Comparison of ENCODE assay signal across 19 cellular contexts in genomic region chr6:139442188-139442625, GRCh38.
DNase-seq lines count a peak whose midpoint lies in the region; ATAC-seq, FAIRE-seq and TF ChIP-seq lines count a peak whose summit lies in the region.
"Had no signal": no experiment of that assay in that cellular context is flagged by ENCODE, and none has a peak within 500 bp of the region (broad histone marks: within the 10 kb centered on the region; RNA-seq: fewer than 3 reads in every experiment).

No MANE protein-coding gene starts in this region.

- H3K27me3 ChIP-seq in Panc1 (ENCODE audit: control insufficient read depth, insufficient read depth, low read length) (no peaks in the 10 kb centered on the region), H1 (replicated peaks in 1 of 4; ENCODE audit: control insufficient read depth in 3 of 4, extremely low read depth in 1 of 4, insufficient read depth in 3 of 4, low read length in 3 of 4) (no peaks in the 10 kb centered on the region), right lobe of liver (no peaks in the 10 kb centered on the region), HAP-1 (ENCODE audit: low read depth) (no peaks in the 10 kb centered on the region)
- H3K27me3 ChIP-seq: spleen, transverse colon had no signal

- H3K23ac ChIP-seq in H1 (ENCODE audit: insufficient read length): no peak overlapping the region

- H3K4me1 ChIP-seq in Panc1 (ENCODE audit: control insufficient read depth, insufficient read depth, low read length) (no peaks in the 10 kb centered on the region), H1 (replicated peaks in 1 of 4; ENCODE audit: control insufficient read depth in 3 of 4, insufficient read depth in 4 of 4, low read length in 3 of 4) (no peaks in the 10 kb centered on the region), right lobe of liver (no peaks in the 10 kb centered on the region), HAP-1 (peaks cover 7% of the 10 kb centered on the region)

- TF ChIP-seq POLR2A in H1 (IDR thresholded peaks at IDR 0.05; ENCODE audit: control extremely low read depth in 1 of 2, low read depth in 2 of 2, low read length in 2 of 2) (no peak), right lobe of liver (IDR thresholded peaks at IDR 0.05) (no peak)

- TF ChIP-seq RAD21 in H1 (IDR thresholded peaks at IDR 0.05 in 1 of 2, conservative IDR thresholded peaks at IDR 0.05 in 1 of 2; ENCODE audit: low read depth in 2 of 2, low read length in 2 of 2): no peak

- H3K79me1 ChIP-seq in H1 (ENCODE audit: low read depth, low read length): no peaks in the 10 kb centered on the region

- no peak overlapping the region for H3K4ac ChIP-seq in H1 (replicated peaks; ENCODE audit: insufficient read length, low read depth, low read length)

- no peak overlapping the region for H3K14ac ChIP-seq in H1 (ENCODE audit: insufficient read length)

- TF ChIP-seq CTCF in CD14-positive monocyte (IDR thresholded peaks at IDR 0.05) (no peak), Panc1 (IDR thresholded peaks at IDR 0.05) (no peak), H1 (IDR thresholded peaks at IDR 0.05; ENCODE audit: control extremely low read depth in 1 of 3, insufficient read depth in 1 of 3, low read depth in 1 of 3, low read length in 3 of 3) (no peak), right lobe of liver (IDR thresholded peaks at IDR 0.05) (no peak)

- no peaks in the 10 kb centered on the region for H3K9me3 ChIP-seq in Panc1 (ENCODE audit: control insufficient read depth, insufficient read depth, low read depth, low read length)
- no peaks in the 10 kb centered on the region for H3K9me3 ChIP-seq in H1 (ENCODE audit: insufficient read depth in 2 of 2, low read depth in 1 of 2, low read length in 1 of 2)
- no peaks in the 10 kb centered on the region for H3K9me3 ChIP-seq in right lobe of liver
- no peaks in the 10 kb centered on the region for H3K9me3 ChIP-seq in HAP-1
- H3K9me3 ChIP-seq: spleen, transverse colon had no signal

- no peak overlapping the region for H2AK5ac ChIP-seq in H1 (ENCODE audit: low read depth, low read length)

- H2BK20ac ChIP-seq in H1 (ENCODE audit: low read length): no peak overlapping the region

- POLR2A ChIA-PET in Panc1 (lab: Charles Lee) (interaction anchor here (0.6 kb wide), 1 partner anchor 68 kb away, joined by 4 read pairs; the partner anchor contains the start of gene CITED2), H1 (lab: Charles Lee; ENCODE audit: partially characterized antibody) (interaction anchor here (1.4 kb wide), 1 partner anchor 69 kb away, joined by 3 read pairs; no protein-coding TSS in a partner anchor)

- intact Hi-C loops in CD14-positive monocyte (cut with micrococcal nuclease) (no loop called here), Panc1 (cut with micrococcal nuclease; ENCODE audit: unreplicated experiment) (no loop called here), right lobe of liver (cut with DNase I) (no loop called here)

- no peak overlapping the region for H2BK120ac ChIP-seq in H1 (replicated peaks; ENCODE audit: low read depth, low read length)

- 0 out of 2 replicates have a peak overlapping the region, but pooled peaks have one; percentile 14 for H3K27ac ChIP-seq in Panc1 (ENCODE audit: low read length)
- no peak overlapping the region for H3K27ac ChIP-seq in H1 (ENCODE audit: low read depth, low read length)
- H3K27ac ChIP-seq in right lobe of liver: no peak overlapping the region
- H3K27ac ChIP-seq: spleen, transverse colon had no signal

- 91% methylated on average over 4 of the region's 4 CpGs; no CpG with 5 or more reads in 1 of the 2 experiments for WGBS in H1 (ENCODE audit: extremely low coverage in 1 of 2, insufficient coverage in 1 of 2, insufficient read length in 1 of 2, insufficient replicate concordance in 2 of 2, low coverage in 1 of 2, low lambda C conversion rate in 2 of 2, missing lambda C conversion rate in 1 of 2), 2 experiments
- WGBS in right lobe of liver (ENCODE audit: insufficient coverage, low coverage, low lambda C conversion rate, missing lambda C conversion rate): 14% methylated on average over 4 of the region's 4 CpGs

- CTCF ChIA-PET in Panc1 (lab: Charles Lee): no interaction called here
- CTCF ChIA-PET in H1 (lab: Charles Lee; ENCODE audit: partially characterized antibody): interaction anchor here (0.6 to 0.8 kb wide), 2 partner anchors 365 to 1806 kb away, joined by 5 read pairs; no protein-coding TSS in a partner anchor

- peaks cover 0 to 2% (median 0%) of the 10 kb centered on the region in 3 donors for H3K27me3 Mint-ChIP-seq in CD14-positive monocyte (ENCODE audit: low read depth in 3 of 3)

- ATAC-seq in Panc1 (no peak), right lobe of liver (no peak)
- ATAC-seq: PC-3 had no signal

- no peak overlapping the region for H3K56ac ChIP-seq in H1 (replicated peaks; ENCODE audit: insufficient read length, low read depth, low read length)

- TF ChIP-seq EP300 in H1 (IDR thresholded peaks at IDR 0.05; ENCODE audit: borderline replicate concordance in 1 of 2, low read depth in 2 of 2, low read length in 2 of 2): no peak

- H3K36me3 Mint-ChIP-seq in CD14-positive monocyte: no peaks in the 10 kb centered on the region

- peaks cover 0 to 1% (median 0%) of the 10 kb centered on the region in 7 donors for H3K9me3 Mint-ChIP-seq in CD14-positive monocyte
- H3K9me3 Mint-ChIP-seq: nephron progenitor cell had no signal

- 0 out of 2 replicates have a peak overlapping the region, but pooled peaks have one; percentile 60 for H2AFZ ChIP-seq in H1 (ENCODE audit: low read length)

- no peak overlapping the region for H4K8ac ChIP-seq in H1 (ENCODE audit: extremely low read depth, insufficient read depth, low read length)

- no peak for FAIRE-seq in H1 (lab: Jason Lieb, UNC)
- FAIRE-seq: endometrium, islet of Langerhans had no signal

- H3K4me2 ChIP-seq in H1 (ENCODE audit: insufficient read depth in 1 of 2, low read depth in 2 of 2, low read length in 2 of 2): no peak overlapping the region

- peak overlapping the region in 5 of 7 donors; percentile 46 to 91 (median 73) for H3K27ac Mint-ChIP-seq in CD14-positive monocyte
- H3K27ac Mint-ChIP-seq: nephron progenitor cell had no signal

- no peak overlapping the region for H2BK15ac ChIP-seq in H1 (ENCODE audit: low read length)

- no peak for DNase-seq in CD14-positive monocyte (ENCODE audit: low spot score)
- DNase-seq in GF-D8 (lab: John Stamatoyannopoulos, UW): peak; percentile 66
- DNase-seq in Panc1 (ENCODE audit: low read depth, low spot score): no peak
- no peak for DNase-seq in H1 (ENCODE audit: low read depth in 1 of 2, low spot score in 2 of 2)
- no peak for DNase-seq in middle frontal gyrus (ENCODE audit: extremely low spot score, low spot score)
- DNase-seq in right lobe of liver: no peak
- no peak for DNase-seq in HAP-1 (ENCODE audit: low spot score in 2 of 2)
- DNase-seq: activated CD8-positive, alpha-beta memory T cell treated with anti-CD3 and anti-CD28 coated beads for 24 hours; activated gamma-delta T cell treated with Interleukin-2 at 50 U/mL for 16 hours; DMS 273 treated with DMSO at 0.1 percent for 48 hours; NCI-H187; NCI-H524; nephron progenitor cell; PC-3; spleen; T1000; transverse colon had no signal

- peak overlapping the region; percentile 38 to 59 for H3K4me3 Mint-ChIP-seq in CD14-positive monocyte
- H3K4me3 Mint-ChIP-seq: nephron progenitor cell had no signal

- no peak overlapping the region for H3K4me3 ChIP-seq in Panc1 (ENCODE audit: low read depth in 2 of 2, low read length in 2 of 2)
- no peak overlapping the region for H3K4me3 ChIP-seq in H1 (ENCODE audit: extremely low read depth in 1 of 4, insufficient read depth in 2 of 4, low read depth in 3 of 4, low read length in 4 of 4)
- no peak overlapping the region for H3K4me3 ChIP-seq in right lobe of liver
- no peak overlapping the region for H3K4me3 ChIP-seq in HAP-1
- H3K4me3 ChIP-seq: spleen, transverse colon had no signal

- H3K4me1 Mint-ChIP-seq in CD14-positive monocyte: peaks cover 42% of the 10 kb centered on the region

- no peaks in the 10 kb centered on the region for H3K23me2 ChIP-seq in H1 (ENCODE audit: low read depth, low read length)

- no peak overlapping the region for H3K18ac ChIP-seq in H1 (ENCODE audit: extremely low read depth, low read length)

- no peak overlapping the region for H3K9ac ChIP-seq in H1 (replicated peaks in 1 of 4; ENCODE audit: extremely low read depth in 1 of 4, low read depth in 3 of 4, low read length in 3 of 4)

- no peak overlapping the region for H2BK12ac ChIP-seq in H1 (ENCODE audit: low read depth, low read length)

- no peak overlapping the region for H2BK5ac ChIP-seq in H1 (ENCODE audit: low read depth, low read length)

- no TSS peak for BruUV-seq in Panc1 (replicated peaks; lab: Mats Ljungman, UMichigan)

- in situ Hi-C loops in Panc1 (cut with HindIII; ENCODE audit: low pct_unique_long_range_greater_than_20kb, low sequenced_read_pairs) (no loop called here), HAP-1 (cut with MboI; ENCODE audit: low sequenced_read_pairs) (no loop called here)

- H4K20me1 ChIP-seq in H1 (replicated peaks in 1 of 2; ENCODE audit: control insufficient read depth in 1 of 2, insufficient read depth in 2 of 2, low read length in 2 of 2): no peaks in the 10 kb centered on the region

- no peak overlapping the region for H4K5ac ChIP-seq in H1 (ENCODE audit: insufficient read length, low read depth, low read length)

- H3K79me2 ChIP-seq in H1 (ENCODE audit: control insufficient read depth in 1 of 2, insufficient read depth in 2 of 2, low read length in 2 of 2): no peaks in the 10 kb centered on the region

- H4K91ac ChIP-seq in H1 (replicated peaks; ENCODE audit: insufficient read length, low read length): no peak overlapping the region

- no peaks in the 10 kb centered on the region for H3K36me3 ChIP-seq in Panc1 (ENCODE audit: control insufficient read depth, insufficient read depth, low read length)
- no peaks in the 10 kb centered on the region for H3K36me3 ChIP-seq in H1 (ENCODE audit: control insufficient read depth in 2 of 4, insufficient read depth in 4 of 4, low read length in 3 of 4)
- H3K36me3 ChIP-seq in right lobe of liver: no peaks in the 10 kb centered on the region
- no peaks in the 10 kb centered on the region for H3K36me3 ChIP-seq in HAP-1 (replicated peaks)
- H3K36me3 ChIP-seq: spleen, transverse colon had no signal

TF ChIP-seq in H1, 55 proteins besides CTCF, POLR2A, EP300 and RAD21:
- TF ChIP-seq KDM5A (IDR thresholded peaks at IDR 0.05; ENCODE audit: low read length): no peak
- no peak for TF ChIP-seq CTBP2 (IDR thresholded peaks at IDR 0.05; ENCODE audit: borderline replicate concordance, insufficient read depth, insufficient read length, low read length)
- no peak for TF ChIP-seq RNF2 (IDR thresholded peaks at IDR 0.05; ENCODE audit: borderline replicate concordance, low read depth, low read length, missing control alignments, poor library complexity, severe bottlenecking)
- no peak for TF ChIP-seq CBX8 (IDR thresholded peaks at IDR 0.05; ENCODE audit: borderline replicate concordance, low read depth, low read length)
